ENCODE assay signal across 8 cellular contexts in genomic region chr17:40313660-40314556, GRCh38. TPM values are rescaled to one million over a fixed set of nuclear protein-coding genes. Genes with fewer than 3 reads are reported as not detected.
DNase-seq lines count a peak whose midpoint lies in the region; ATAC-seq and TF ChIP-seq lines count a peak whose summit lies in the region.

No MANE protein-coding gene starts in this region.

- H3K9me3 Mint-ChIP-seq in activated naive CD4-positive, alpha-beta T cell treated with anti-CD3 and anti-CD28 coated beads, Interleukin-2, amount 10 ng/mL, durations not matched to agents 7 days and 5 days: no peaks in the 10 kb centered on the region

- peaks cover 4% of the 10 kb centered on the region for H3K36me3 Mint-ChIP-seq in activated naive CD4-positive, alpha-beta T cell treated with anti-CD3 and anti-CD28 coated beads, Interleukin-2, amount 10 ng/mL, durations not matched to agents 7 days and 5 days

- H3K4me1 Mint-ChIP-seq in activated naive CD4-positive, alpha-beta T cell treated with anti-CD3 and anti-CD28 coated beads, Interleukin-2, amount 10 ng/mL, durations not matched to agents 7 days and 5 days: peaks cover 56% of the 10 kb centered on the region

- peak overlapping the region; percentile 95 for H3K27ac ChIP-seq in Panc1 (ENCODE audit: low read length)
- H3K27ac ChIP-seq in right cardiac atrium (ENCODE audit: low read length): peak overlapping the region; percentile 96
- peak overlapping the region in 3 of 4 donors; percentile 35 to 91 (median 45) for H3K27ac ChIP-seq in transverse colon

- peak; percentile 10 for DNase-seq in activated naive CD4-positive, alpha-beta T cell treated with anti-CD3 and anti-CD28 coated beads, Interleukin-2, amount 10 ng/mL, durations not matched to agents 7 days and 5 days
- no peak for DNase-seq in activated naive CD4-positive, alpha-beta T cell treated with anti-CD3 and anti-CD28 coated beads, Interleukin-2, amount 50 U/mL, for 16 hours
- DNase-seq in Panc1 (ENCODE audit: low read depth, low spot score): no peak
- DNase-seq in right cardiac atrium: no peak
- DNase-seq in transverse colon: no peak
- no peak for DNase-seq in stimulated activated CD4-positive, alpha-beta T cell treated with anti-CD3 and anti-CD28 coated beads, Interleukin-2, amount 100 ng/mL, for 24 hours
- DNase-seq in OCI-M1 (lab: John Stamatoyannopoulos, UW): no peak

- H3K4me1 ChIP-seq in Panc1 (ENCODE audit: control insufficient read depth, insufficient read depth, low read length) (peaks cover 78% of the 10 kb centered on the region), right cardiac atrium (ENCODE audit: control insufficient read depth, insufficient read depth, low read length) (peaks cover 48% of the 10 kb centered on the region), transverse colon (peaks cover 72 to 89% (median 79%) of the 10 kb centered on the region in 4 donors)

- H3K9me3 ChIP-seq in Panc1 (ENCODE audit: control insufficient read depth, insufficient read depth, low read depth, low read length): no peaks in the 10 kb centered on the region
- no peaks in the 10 kb centered on the region for H3K9me3 ChIP-seq in right cardiac atrium (ENCODE audit: control insufficient read depth, low read length)
- no peaks in the 10 kb centered on the region for H3K9me3 ChIP-seq in transverse colon

- 57% methylated on average over 7 of the region's 7 CpGs for WGBS in right cardiac atrium
- 57 to 74% methylated on average over 1 to 7 of the region's 7 CpGs for whole genome bisulfite sequencing in transverse colon (ENCODE audit: low coverage in 1 of 2), 2 donors

- no peak for ATAC-seq in Panc1
- no peak for ATAC-seq in right cardiac atrium
- no peak for ATAC-seq in GM19397 (IDR thresholded peaks at IDR 0.05; ENCODE audit: unreplicated experiment)

- TF ChIP-seq POLR2A in transverse colon (IDR thresholded peaks at IDR 0.05): no peak

- no peaks in the 10 kb centered on the region for H3K27me3 Mint-ChIP-seq in activated naive CD4-positive, alpha-beta T cell treated with anti-CD3 and anti-CD28 coated beads, Interleukin-2, amount 10 ng/mL, durations not matched to agents 7 days and 5 days

- H3K27me3 ChIP-seq in Panc1 (ENCODE audit: control insufficient read depth, insufficient read depth, low read length): no peaks in the 10 kb centered on the region
- no peaks in the 10 kb centered on the region for H3K27me3 ChIP-seq in right cardiac atrium (ENCODE audit: control insufficient read depth, insufficient read depth)
- no peaks in the 10 kb centered on the region for H3K27me3 ChIP-seq in transverse colon

- POLR2A ChIA-PET in Panc1 (lab: Charles Lee): interaction anchor here (0.6 kb wide), 1 partner anchor 38 kb away, joined by 3 read pairs; no protein-coding TSS in a partner anchor

- no peak overlapping the region for H3K4me3 Mint-ChIP-seq in activated naive CD4-positive, alpha-beta T cell treated with anti-CD3 and anti-CD28 coated beads, Interleukin-2, amount 10 ng/mL, durations not matched to agents 7 days and 5 days

- CTCF ChIA-PET in activated naive CD4-positive, alpha-beta T cell treated with anti-CD3 and anti-CD28 coated beads, Interleukin-2, amount 10 ng/mL, durations not matched to agents 7 days and 5 days (lab: Charles Lee): interaction anchor here (1.1 to 6.1 kb wide), 2 partner anchors 10 to 39 kb away, joined by 3 to 48 read pairs; no protein-coding TSS in a partner anchor
- CTCF ChIA-PET in Panc1 (lab: Charles Lee): no interaction called here

- in situ Hi-C loops in Panc1 (cut with HindIII; ENCODE audit: low pct_unique_long_range_greater_than_20kb, low sequenced_read_pairs): no loop called here
- in situ Hi-C loops in transverse colon (cut with MboI; ENCODE audit: low pct_ligation_motif_present in 1 of 4, low pct_unique_long_range_greater_than_20kb in 1 of 4, low sequenced_read_pairs in 3 of 4): no loop called here

- H3K36me3 ChIP-seq in Panc1 (ENCODE audit: control insufficient read depth, insufficient read depth, low read length) (no peaks in the 10 kb centered on the region; the same call in 1 of the 2 replicates), transverse colon (no peaks in the 10 kb centered on the region)

- no TSS peak for BruUV-seq in Panc1 (replicated peaks; lab: Mats Ljungman, UMichigan)

- H3K4me3 ChIP-seq in Panc1 (ENCODE audit: low read depth in 2 of 2, low read length in 2 of 2): no peak overlapping the region
- no peak overlapping the region for H3K4me3 ChIP-seq in right cardiac atrium (ENCODE audit: low read length)
- H3K4me3 ChIP-seq in transverse colon: no peak overlapping the region

- intact Hi-C loops in Panc1 (cut with micrococcal nuclease; ENCODE audit: unreplicated experiment) (no loop called here), right cardiac atrium (cut with DNase I) (loop anchor here in 1 of 4 donors (5.0 kb wide), 1 partner anchor 33 kb away; no protein-coding TSS in a partner anchor), transverse colon (cut with DNase I; ENCODE audit: low total_unique reads) (no loop called here)

- no peak for TF ChIP-seq EP300 in transverse colon (IDR thresholded peaks at IDR 0.05; ENCODE audit: low read depth)

- no peak for TF ChIP-seq CTCF in Panc1 (IDR thresholded peaks at IDR 0.05)
- TF ChIP-seq CTCF in transverse colon (IDR thresholded peaks at IDR 0.05): no peak

- no peak overlapping the region for H3K27ac Mint-ChIP-seq in activated naive CD4-positive, alpha-beta T cell treated with anti-CD3 and anti-CD28 coated beads, Interleukin-2, amount 10 ng/mL, durations not matched to agents 7 days and 5 days

RNA-seq across cellular contexts. Expression of gene RARA, which starts 4.9 kb away (rescaled TPM):
- total RNA-seq in Panc1 (2021; ENCODE audit: unreplicated experiment) (55.6 TPM), right cardiac atrium (10 to 100 TPM; 26.2 to 39.0 (median 29.1) TPM), transverse colon (100 to 1,000 TPM in 1 of 4 donors, 10 to 100 TPM in 3; 23.5 to 110 (median 49.1) TPM)
- polyA plus RNA-seq in Panc1 (2012; ENCODE audit: insufficient read length): 59.9 TPM
- 28.3 TPM for polyA plus RNA-seq in right cardiac atrium

RNA-seq across cellular contexts. Expression of gene CDC6, which starts 26.2 kb away (rescaled TPM):
- total RNA-seq in Panc1 (2021; ENCODE audit: unreplicated experiment): 66.3 TPM
- polyA plus RNA-seq in Panc1 (2012; ENCODE audit: insufficient read length): 24.3 TPM
- total RNA-seq in right cardiac atrium: 1 to 10 TPM; 1.0 to 1.8 (median 1.3) TPM
- polyA plus RNA-seq in right cardiac atrium: 0.36 TPM
- 1 to 10 TPM in 3 of 4 donors, not detected in 1; 1.6 to 3.2 (median 2.4) TPM for total RNA-seq in transverse colon

RNA-seq across cellular contexts. Expression of gene GJD3, which starts 50.6 kb away (rescaled TPM):
- 0.33 TPM for total RNA-seq in Panc1 (2021; ENCODE audit: unreplicated experiment)
- polyA plus RNA-seq in Panc1 (2012; ENCODE audit: insufficient read length): 5.8 TPM
- 1 to 10 TPM in 1 of 4 donors, under 1 TPM in 3; 0.74 to 1.4 (median 0.86) TPM for total RNA-seq in right cardiac atrium
- 0.27 TPM for polyA plus RNA-seq in right cardiac atrium
- total RNA-seq in transverse colon: not detected

Comparison
In these comparisons a context has a peak if more than half of its experiments do, and no peak if none do; other contexts are left out.
1. H3K27ac ChIP-seq: peak in every context shown above with its lines; median percentile 96 in right cardiac atrium; 95 in Panc1; 45 in transverse colon.
2. RNA of gene CDC6, which starts 26.2 kb away (total RNA-seq): 66.3 TPM in Panc1 (single experiment); 1.6 to 3.2 TPM in transverse colon and 1.0 to 1.8 TPM in right cardiac atrium; every median in the first group is over 10 times any median in the second.